ENCODE assay signal across 21 cellular contexts in the genomic region with DNA sequence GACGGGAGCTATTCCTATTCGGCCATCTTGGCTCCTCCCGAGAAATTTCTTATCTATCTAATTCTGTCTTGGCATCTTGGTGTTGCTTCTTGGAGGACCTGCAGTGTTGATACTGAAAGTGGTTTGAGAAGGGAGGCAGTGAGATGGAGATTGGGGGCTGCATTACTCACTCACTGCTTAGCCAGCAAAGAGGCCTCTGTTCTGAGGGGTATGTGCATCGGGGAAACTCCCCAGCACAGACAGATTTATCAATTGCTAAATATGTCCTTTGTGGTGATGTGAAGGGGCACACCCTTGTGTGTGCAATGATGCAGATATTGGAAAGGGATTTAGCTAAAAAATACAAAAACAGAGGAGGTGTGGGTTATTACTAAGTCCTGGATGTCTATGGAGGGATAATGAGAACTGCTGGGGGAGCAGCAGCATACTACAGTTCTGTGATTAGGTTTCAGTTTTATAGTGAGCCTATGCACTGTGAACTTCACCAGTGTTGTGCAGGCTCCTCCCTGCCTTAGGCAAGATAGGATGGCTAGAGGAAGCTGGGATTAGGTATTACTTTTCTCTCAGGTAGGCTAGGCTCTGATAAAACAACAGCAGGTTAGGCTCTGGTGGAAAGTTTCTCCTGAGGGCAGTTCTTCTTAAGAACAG.
A peak's percentile ranks its signal among the peaks of the same experiment; 100 is the strongest.
DNase-seq lines count a peak whose midpoint lies in the region; ATAC-seq, FAIRE-seq and TF ChIP-seq lines count a peak whose summit lies in the region.
"Had no signal": no experiment of that assay in that cellular context is flagged by ENCODE, and none has a peak within 500 bp of the region (broad histone marks: within the 10 kb centered on the region; RNA-seq: fewer than 3 reads in every experiment).

No MANE protein-coding gene starts in this region.

- no peaks in the 10 kb centered on the region for H3K27me3 Mint-ChIP-seq in activated T-cell treated with anti-CD3 and anti-CD28 coated beads, Interleukin-2, amount 50 U/mL, for 4 hours (ENCODE audit: low read depth)
- H3K27me3 Mint-ChIP-seq in stimulated activated naive CD8-positive, alpha-beta T cell treated with anti-CD3 and anti-CD28 coated beads, Interleukin-15, amount 100 ng/mL, for 72 hours, result peaks cover 7% of the 10 kb centered on the region
- H3K27me3 Mint-ChIP-seq: activated naive CD4-positive, alpha-beta T cell treated with anti-CD3 and anti-CD28 coated beads, Interleukin-2, amount 50 U/mL, for 24 hours; stimulated activated naive CD8-positive, alpha-beta T cell treated with anti-CD3 and anti-CD28 coated beads, Interleukin-15, Interleukin-2, amounts not matched to agents 100 ng/mL and 50 ng/mL, for 24 hours had no signal

- H3K4me3 Mint-ChIP-seq in activated T-cell treated with anti-CD3 and anti-CD28 coated beads, Interleukin-2, amount 50 U/mL, for 4 hours, result no peak overlapping the region
- peak overlapping the region in 1 of 2 donors; percentile 51 for H3K4me3 Mint-ChIP-seq in stimulated activated naive CD8-positive, alpha-beta T cell treated with anti-CD3 and anti-CD28 coated beads, Interleukin-15, amount 100 ng/mL, for 72 hours
- H3K4me3 Mint-ChIP-seq: activated naive CD4-positive, alpha-beta T cell treated with anti-CD3 and anti-CD28 coated beads, Interleukin-2, amount 50 U/mL, for 24 hours; activated T-cell treated with anti-CD3 and anti-CD28 coated beads, Interleukin-2, amount 50 U/mL, for 24 hours; mesothelial cell of epicardium; stimulated activated naive CD8-positive, alpha-beta T cell treated with anti-CD3 and anti-CD28 coated beads, Interleukin-15, Interleukin-2, amounts not matched to agents 100 ng/mL and 50 ng/mL, for 24 hours had no signal

- H3K4me1 Mint-ChIP-seq in activated T-cell treated with anti-CD3 and anti-CD28 coated beads, Interleukin-2, amount 50 U/mL, for 4 hours (ENCODE audit: low read depth), result peaks cover 2% of the 10 kb centered on the region
- H3K4me1 Mint-ChIP-seq in stimulated activated naive CD8-positive, alpha-beta T cell treated with anti-CD3 and anti-CD28 coated beads, Interleukin-15, amount 100 ng/mL, for 72 hours, result peaks cover 8% of the 10 kb centered on the region
- H3K4me1 Mint-ChIP-seq: activated naive CD4-positive, alpha-beta T cell treated with anti-CD3 and anti-CD28 coated beads, Interleukin-2, amount 50 U/mL, for 24 hours had no signal

- no peak for TF ChIP-seq CTCF in dorsolateral prefrontal cortex (IDR thresholded peaks at IDR 0.05 in 54 of 56, conservative IDR thresholded peaks at IDR 0.05 in 2 of 56; ENCODE audit: low read depth in 1 of 56, partially characterized antibody in 56 of 56)

- DNase-seq in activated T-cell treated with anti-CD3 and anti-CD28 coated beads, Interleukin-2, amount 50 U/mL, for 4 hours, result no peak
- DNase-seq in activated T-cell treated with anti-CD3 and anti-CD28 coated beads, Interleukin-2, amount 50 U/mL, for 1 hour, result no peak
- peak; percentile 56 for DNase-seq in NCI-H748 (lab: John Stamatoyannopoulos, UW; ENCODE audit: unreplicated experiment)
- no peak for DNase-seq in stimulated activated naive CD8-positive, alpha-beta T cell treated with anti-CD3 and anti-CD28 coated beads, Interleukin-15, amount 100 ng/mL, for 72 hours
- DNase-seq in GM12891 (ENCODE audit: insufficient read length, low spot score), result no peak
- no peak for DNase-seq in dorsolateral prefrontal cortex
- DNase-seq: activated CD4-positive, alpha-beta T cell treated with anti-CD3 and anti-CD28 coated beads, Interleukin-2, amount 50 U/mL, for 48 hours; activated T-cell treated with anti-CD3 and anti-CD28 coated beads, Interleukin-2, amount 50 U/mL, for 24 hours; C1 segment of cervical spinal cord; kidney glomerular epithelial cell; MV-4-11; retina had no signal

- no peak for TF ChIP-seq POLR2A in GM12891 (IDR thresholded peaks at IDR 0.05; ENCODE audit: low read depth, low read length)

- peak; percentile 23 to 32 for ATAC-seq in activated T-cell treated with anti-CD3 and anti-CD28 coated beads, Interleukin-2, amount 50 U/mL, for 4 hours
- peak; percentile 48 for ATAC-seq in stimulated activated naive CD8-positive, alpha-beta T cell treated with anti-CD3 and anti-CD28 coated beads, Interleukin-15, amount 100 ng/mL, for 72 hours
- ATAC-seq in GM19395 (IDR thresholded peaks at IDR 0.05; ENCODE audit: unreplicated experiment), result no peak
- ATAC-seq: A549, K562 had no signal

- no peak overlapping the region for H3K27ac ChIP-seq in dorsolateral prefrontal cortex
- H3K27ac ChIP-seq: A549, hepatocyte, upper lobe of left lung had no signal

- FAIRE-seq in GM12891 (lab: Jason Lieb, UNC), result no peak
- FAIRE-seq: A549, K562 had no signal

- H3K27ac Mint-ChIP-seq in stimulated activated naive CD8-positive, alpha-beta T cell treated with anti-CD3 and anti-CD28 coated beads, Interleukin-15, amount 100 ng/mL, for 72 hours, result no peak overlapping the region
- H3K27ac Mint-ChIP-seq: activated naive CD4-positive, alpha-beta T cell treated with anti-CD3 and anti-CD28 coated beads, Interleukin-2, amount 50 U/mL, for 24 hours; activated T-cell treated with anti-CD3 and anti-CD28 coated beads, Interleukin-2, amount 50 U/mL, for 24 hours; mesothelial cell of epicardium; stimulated activated naive CD8-positive, alpha-beta T cell treated with anti-CD3 and anti-CD28 coated beads, Interleukin-15, Interleukin-2, amounts not matched to agents 100 ng/mL and 50 ng/mL, for 24 hours had no signal

- H3K4me3 ChIP-seq in iPS-18c (ENCODE audit: insufficient read depth, low read depth, low read length), result peak overlapping the region; percentile 47
- H3K4me3 ChIP-seq in dorsolateral prefrontal cortex, result no peak overlapping the region
- H3K4me3 ChIP-seq: A549, hepatocyte, K562, upper lobe of left lung had no signal

- intact Hi-C loops in dorsolateral prefrontal cortex (cut with DNase I), result no loop called here

- H3K9me3 Mint-ChIP-seq in activated T-cell treated with anti-CD3 and anti-CD28 coated beads, Interleukin-2, amount 50 U/mL, for 4 hours, result peaks cover 4% of the 10 kb centered on the region
- H3K9me3 Mint-ChIP-seq in stimulated activated naive CD8-positive, alpha-beta T cell treated with anti-CD3 and anti-CD28 coated beads, Interleukin-15, amount 100 ng/mL, for 72 hours, result no peaks in the 10 kb centered on the region
- H3K9me3 Mint-ChIP-seq: activated naive CD4-positive, alpha-beta T cell treated with anti-CD3 and anti-CD28 coated beads, Interleukin-2, amount 50 U/mL, for 24 hours; mesothelial cell of epicardium; stimulated activated naive CD8-positive, alpha-beta T cell treated with anti-CD3 and anti-CD28 coated beads, Interleukin-15, Interleukin-2, amounts not matched to agents 100 ng/mL and 50 ng/mL, for 24 hours had no signal

- H3K27me3 ChIP-seq in dorsolateral prefrontal cortex, result peaks cover 0 to 32% (median 0%) of the 10 kb centered on the region in 45 donors
- H3K27me3 ChIP-seq: hepatocyte, upper lobe of left lung had no signal

- H3K9me3 ChIP-seq in iPS-18c (ENCODE audit: control insufficient read depth, insufficient read depth, low read length), result no peaks in the 10 kb centered on the region
- H3K9me3 ChIP-seq: A549, upper lobe of left lung had no signal

- no peaks in the 10 kb centered on the region for H3K36me3 Mint-ChIP-seq in activated T-cell treated with anti-CD3 and anti-CD28 coated beads, Interleukin-2, amount 50 U/mL, for 4 hours (ENCODE audit: insufficient read depth)
- H3K36me3 Mint-ChIP-seq: activated naive CD4-positive, alpha-beta T cell treated with anti-CD3 and anti-CD28 coated beads, Interleukin-2, amount 50 U/mL, for 24 hours; mesothelial cell of epicardium had no signal

TF ChIP-seq in GM12891, 5 proteins besides CTCF, POLR2A, EP300 and RAD21:
- no peak for TF ChIP-seq TAF1 (IDR thresholded peaks at IDR 0.05; ENCODE audit: low read depth, low read length)
- TF ChIP-seq SPI1 (IDR thresholded peaks at IDR 0.05; ENCODE audit: low read depth, low read length), result no peak
- no peak for TF ChIP-seq PAX5 (IDR thresholded peaks at IDR 0.05; ENCODE audit: insufficient read depth, low read length, severe bottlenecking)
- TF ChIP-seq POLR2AphosphoS5 (IDR thresholded peaks at IDR 0.05; ENCODE audit: low read depth, low read length), result no peak
- TF ChIP-seq POU2F2 (IDR thresholded peaks at IDR 0.05; ENCODE audit: low read depth, low read length), result no peak
TF ChIP-seq in GM12891: peak in this region for 0.
